ENCODE assay signal across 22 cellular contexts in the genomic region with DNA sequence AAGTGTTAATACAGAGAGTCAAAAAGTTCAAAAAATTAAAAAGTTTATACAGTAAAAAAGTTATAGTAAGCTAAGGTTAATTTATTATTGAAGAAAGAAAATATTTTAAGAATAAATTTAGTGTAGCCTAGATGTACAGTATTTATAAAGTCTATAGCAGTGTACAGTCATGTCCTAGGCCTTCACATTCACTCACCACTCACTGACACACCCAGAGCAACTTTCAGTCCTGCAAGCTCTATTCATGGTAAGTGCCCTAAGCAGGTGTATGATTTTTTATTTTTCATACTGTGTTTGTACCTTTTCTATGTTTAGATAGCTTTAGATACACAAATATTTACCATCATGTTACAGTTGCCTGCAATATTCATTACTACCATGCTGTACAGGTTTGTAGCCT.
"Had no signal": no experiment of that assay in that cellular context is flagged by ENCODE, and none has a peak within 500 bp of the region (broad histone marks: within the 10 kb centered on the region; RNA-seq: fewer than 3 reads in every experiment).

No MANE protein-coding gene starts in this region.

- H3K27ac ChIP-seq: dorsolateral prefrontal cortex, esophagus muscularis mucosa, heart right ventricle, neural progenitor cell, parathyroid adenoma, right atrium auricular region, stomach, tibial artery had no signal

- H3K9ac ChIP-seq: neural progenitor cell, parathyroid adenoma had no signal

- H3K9me3 ChIP-seq: esophagus muscularis mucosa, right atrium auricular region, stomach, tibial artery had no signal

- H2AFZ ChIP-seq: neural progenitor cell, parathyroid adenoma had no signal

- DNase-seq: dorsolateral prefrontal cortex; effector CD4-positive, alpha-beta T cell; foreskin melanocyte; glutamatergic neuron; heart right ventricle; hippocampal formation; islet precursor cell; kidney glomerular epithelial cell; mesenchymal stem cell; naive thymus-derived CD4-positive, alpha-beta T cell; stimulated activated CD4-positive, alpha-beta T cell treated with anti-CD3 and anti-CD28 coated beads, Interleukin-2, amount 100 ng/mL, for 24 hours; stimulated activated CD4-positive, alpha-beta T cell treated with anti-CD3 and anti-CD28 coated beads, Interleukin-4, amount 100 ng/mL, for 24 hours; stimulated activated naive CD4-positive, alpha-beta T cell treated with Interleukin-2 at 50 U/mL for 16 hours; stomach; tibial artery had no signal

- H3K4me1 ChIP-seq: esophagus muscularis mucosa, parathyroid adenoma, right atrium auricular region, stomach, tibial artery had no signal

- ATAC-seq: heart right ventricle; naive thymus-derived CD4-positive, alpha-beta T cell; sciatic nerve; stimulated activated effector memory CD8-positive, alpha-beta T cell treated with anti-CD3 and anti-CD28 coated beads, Interleukin-12 subunit alpha, Interleukin-12 subunit beta, amount 100 ng/mL, for 72 hours had no signal

- H3K4me2 ChIP-seq: neural progenitor cell had no signal

- H3K27me3 ChIP-seq: dorsolateral prefrontal cortex, esophagus muscularis mucosa, heart right ventricle, neural progenitor cell, right atrium auricular region, stomach, tibial artery had no signal

- H3K4me3 ChIP-seq: dorsolateral prefrontal cortex, esophagus muscularis mucosa, heart right ventricle, lung, neural progenitor cell, right atrium auricular region, stomach, tibial artery had no signal

- H3K79me2 ChIP-seq: parathyroid adenoma had no signal

- H3K36me3 ChIP-seq: esophagus muscularis mucosa, heart right ventricle, neural progenitor cell, right atrium auricular region, stomach, tibial artery had no signal
